In the genomic region with DNA sequence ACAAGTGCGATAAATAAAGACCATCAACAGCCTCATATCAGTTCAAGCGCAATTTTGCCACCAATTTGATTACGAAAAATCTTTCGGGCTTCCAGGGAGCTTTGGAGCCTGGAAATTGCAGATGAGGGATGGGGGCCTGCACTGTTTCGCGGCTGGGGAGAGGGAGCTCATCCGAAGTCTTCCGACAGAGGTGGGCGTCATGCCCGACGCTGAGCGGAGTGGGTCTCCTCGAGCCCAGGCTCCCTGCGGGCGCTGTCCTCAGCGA, we compare ENCODE assay signal across 1 cellular context.
TF ChIP-seq lines count a peak whose summit lies in the region.

No MANE protein-coding gene starts in this region.

TF ChIP-seq in GM12878, 131 proteins besides CTCF, POLR2A, EP300 and RAD21 (continued from another document):
- TF ChIP-seq, protein P1, sequence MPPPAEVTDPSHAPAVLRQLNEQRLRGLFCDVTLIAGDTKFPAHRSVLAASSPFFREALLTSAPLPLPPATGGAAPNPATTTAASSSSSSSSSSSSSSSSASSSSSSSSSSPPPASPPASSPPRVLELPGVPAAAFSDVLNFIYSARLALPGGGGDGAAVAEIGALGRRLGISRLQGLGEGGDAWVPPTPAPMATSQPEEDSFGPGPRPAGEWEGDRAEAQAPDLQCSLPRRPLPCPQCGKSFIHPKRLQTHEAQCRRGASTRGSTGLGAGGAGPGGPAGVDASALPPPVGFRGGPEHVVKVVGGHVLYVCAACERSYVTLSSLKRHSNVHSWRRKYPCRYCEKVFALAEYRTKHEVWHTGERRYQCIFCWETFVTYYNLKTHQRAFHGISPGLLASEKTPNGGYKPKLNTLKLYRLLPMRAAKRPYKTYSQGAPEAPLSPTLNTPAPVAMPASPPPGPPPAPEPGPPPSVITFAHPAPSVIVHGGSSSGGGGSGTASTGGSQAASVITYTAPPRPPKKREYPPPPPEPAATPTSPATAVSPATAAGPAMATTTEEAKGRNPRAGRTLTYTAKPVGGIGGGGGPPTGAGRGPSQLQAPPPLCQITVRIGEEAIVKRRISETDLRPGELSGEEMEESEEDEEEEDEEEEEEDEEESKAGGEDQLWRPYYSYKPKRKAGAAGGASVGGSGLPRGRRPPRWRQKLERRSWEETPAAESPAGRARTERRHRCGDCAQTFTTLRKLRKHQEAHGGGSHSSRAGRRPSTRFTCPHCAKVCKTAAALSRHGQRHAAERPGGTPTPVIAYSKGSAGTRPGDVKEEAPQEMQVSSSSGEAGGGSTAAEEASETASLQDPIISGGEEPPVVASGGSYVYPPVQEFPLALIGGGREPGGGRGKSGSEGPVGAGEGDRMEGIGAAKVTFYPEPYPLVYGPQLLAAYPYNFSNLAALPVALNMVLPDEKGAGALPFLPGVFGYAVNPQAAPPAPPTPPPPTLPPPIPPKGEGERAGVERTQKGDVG (CRISPR knock-in tag; IDR thresholded peaks at IDR 0.05), result no peak
- TF ChIP-seq ATF7 (IDR thresholded peaks at IDR 0.05; ENCODE audit: low read depth) (no peak), TBL1XR1 (IDR thresholded peaks at IDR 0.05; ENCODE audit: low read depth, low read length) (no peak), ETV6 (conservative IDR thresholded peaks at IDR 0.05 in 1 of 2, IDR thresholded peaks at IDR 0.05 in 1 of 2; ENCODE audit: borderline replicate concordance in 1 of 2, low read depth in 1 of 2) (no peak)
- TF ChIP-seq, protein P2, sequence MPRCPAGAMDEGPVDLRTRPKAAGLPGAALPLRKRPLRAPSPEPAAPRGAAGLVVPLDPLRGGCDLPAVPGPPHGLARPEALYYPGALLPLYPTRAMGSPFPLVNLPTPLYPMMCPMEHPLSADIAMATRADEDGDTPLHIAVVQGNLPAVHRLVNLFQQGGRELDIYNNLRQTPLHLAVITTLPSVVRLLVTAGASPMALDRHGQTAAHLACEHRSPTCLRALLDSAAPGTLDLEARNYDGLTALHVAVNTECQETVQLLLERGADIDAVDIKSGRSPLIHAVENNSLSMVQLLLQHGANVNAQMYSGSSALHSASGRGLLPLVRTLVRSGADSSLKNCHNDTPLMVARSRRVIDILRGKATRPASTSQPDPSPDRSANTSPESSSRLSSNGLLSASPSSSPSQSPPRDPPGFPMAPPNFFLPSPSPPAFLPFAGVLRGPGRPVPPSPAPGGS (IDR thresholded peaks at IDR 0.05; ENCODE audit: borderline replicate concordance, insufficient read depth, low read depth, low read length, poor library complexity, severe bottlenecking), result no peak
- TF ChIP-seq, protein P3, sequence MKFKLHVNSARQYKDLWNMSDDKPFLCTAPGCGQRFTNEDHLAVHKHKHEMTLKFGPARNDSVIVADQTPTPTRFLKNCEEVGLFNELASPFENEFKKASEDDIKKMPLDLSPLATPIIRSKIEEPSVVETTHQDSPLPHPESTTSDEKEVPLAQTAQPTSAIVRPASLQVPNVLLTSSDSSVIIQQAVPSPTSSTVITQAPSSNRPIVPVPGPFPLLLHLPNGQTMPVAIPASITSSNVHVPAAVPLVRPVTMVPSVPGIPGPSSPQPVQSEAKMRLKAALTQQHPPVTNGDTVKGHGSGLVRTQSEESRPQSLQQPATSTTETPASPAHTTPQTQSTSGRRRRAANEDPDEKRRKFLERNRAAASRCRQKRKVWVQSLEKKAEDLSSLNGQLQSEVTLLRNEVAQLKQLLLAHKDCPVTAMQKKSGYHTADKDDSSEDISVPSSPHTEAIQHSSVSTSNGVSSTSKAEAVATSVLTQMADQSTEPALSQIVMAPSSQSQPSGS (IDR thresholded peaks at IDR 0.05; ENCODE audit: low read length), result no peak
